ENCODE assay signal across 26 cellular contexts in the genomic region with DNA sequence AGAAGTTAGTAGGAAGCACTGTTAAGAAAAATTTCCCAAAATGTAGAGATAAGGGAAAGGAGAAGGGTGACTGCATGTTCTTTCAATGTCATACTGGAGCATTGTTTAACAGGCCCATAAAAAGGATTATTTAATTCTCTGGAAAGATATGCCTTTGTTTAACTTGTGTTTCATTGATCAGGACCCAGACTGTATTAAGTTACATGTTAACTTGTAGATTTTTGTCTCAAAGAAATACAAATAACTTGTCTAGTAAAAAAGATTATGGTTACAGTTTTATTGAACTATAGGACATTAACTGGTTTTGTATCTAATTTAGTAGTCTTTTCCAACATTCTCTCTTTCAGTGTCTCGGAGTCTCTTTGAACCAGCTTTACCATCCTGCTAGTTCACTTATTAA. TPM values are rescaled to one million over a fixed set of nuclear protein-coding genes. Genes with fewer than 3 reads are reported as not detected.
"Had no signal": no experiment of that assay in that cellular context is flagged by ENCODE, and none has a peak within 500 bp of the region (broad histone marks: within the 10 kb centered on the region; RNA-seq: fewer than 3 reads in every experiment).

No MANE protein-coding gene starts in this region.

- H3K9me3 ChIP-seq: gastrocnemius medialis, heart right ventricle, left lung, lower lobe of right lung, psoas muscle, spleen, tibial nerve, upper lobe of right lung, vagina had no signal

- H3K27ac Mint-ChIP-seq: memory B cell; stimulated activated memory B cell treated with anti-CD40 and anti-IgM and Interleukin-4, amounts not matched to agents 10 μg/mL and 1 μg/mL and 100 μg/mL, for 72 hours; stimulated activated naive CD8-positive, alpha-beta T cell treated with anti-CD3 and anti-CD28 coated beads, Interleukin-15, Interleukin-2, amounts not matched to agents 100 ng/mL and 50 ng/mL, for 24 hours had no signal

- ATAC-seq: esophagus mucosa; gastrocnemius medialis; heart right ventricle; left lung; lower lobe of right lung; psoas muscle; sciatic nerve; stimulated activated memory B cell treated with anti-CD40 and anti-IgM and Interleukin-4, amounts not matched to agents 10 μg/mL and 1 μg/mL and 100 μg/mL, for 72 hours; upper lobe of right lung had no signal

- H3K4me3 Mint-ChIP-seq: memory B cell; mesothelial cell of epicardium; nephron; stimulated activated memory B cell treated with anti-CD40 and anti-IgM and Interleukin-4, amounts not matched to agents 10 μg/mL and 1 μg/mL and 100 μg/mL, for 72 hours; stimulated activated naive CD8-positive, alpha-beta T cell treated with anti-CD3 and anti-CD28 coated beads, Interleukin-15, Interleukin-2, amounts not matched to agents 100 ng/mL and 50 ng/mL, for 24 hours had no signal

- H3K27me3 Mint-ChIP-seq: stimulated activated memory B cell treated with anti-CD40 and anti-IgM and Interleukin-4, amounts not matched to agents 10 μg/mL and 1 μg/mL and 100 μg/mL, for 72 hours; stimulated activated naive CD8-positive, alpha-beta T cell treated with anti-CD3 and anti-CD28 coated beads, Interleukin-15, Interleukin-2, amounts not matched to agents 100 ng/mL and 50 ng/mL, for 24 hours had no signal

- H3K27me3 ChIP-seq: gastrocnemius medialis, heart right ventricle, left lung, spleen, tibial nerve, upper lobe of right lung, vagina had no signal

- DNase-seq: effector CD8-positive, alpha-beta T cell; gastrocnemius medialis; heart right ventricle; islet precursor cell; left lung; lower lobe of right lung; occipital lobe; psoas muscle; retina; spleen; stimulated activated CD4-positive, alpha-beta T cell treated with anti-CD3 and anti-CD28 coated beads, Interleukin-15, amount 100 ng/mL, for 24 hours; stimulated activated CD4-positive, alpha-beta T cell treated with anti-CD3 and anti-CD28 coated beads, Interleukin-1b, Interleukin-23, amount 100 ng/mL, for 48 hours; stimulated activated CD4-positive, alpha-beta T cell treated with anti-CD3 and anti-CD28 coated beads, Interleukin-4, amount 100 ng/mL, for 24 hours; upper lobe of right lung had no signal

- H3K36me3 ChIP-seq: gastrocnemius medialis had no signal

- H3K4me1 Mint-ChIP-seq: memory B cell; stimulated activated memory B cell treated with anti-CD40 and anti-IgM and Interleukin-4, amounts not matched to agents 10 μg/mL and 1 μg/mL and 100 μg/mL, for 72 hours had no signal

- H3K4me3 ChIP-seq: coronary artery, gastrocnemius medialis, heart right ventricle, left lung, lower lobe of right lung, psoas muscle, spleen, tibial nerve, upper lobe of right lung, vagina had no signal

- H3K36me3 Mint-ChIP-seq: memory B cell; stimulated activated memory B cell treated with anti-CD40 and anti-IgM and Interleukin-4, amounts not matched to agents 10 μg/mL and 1 μg/mL and 100 μg/mL, for 72 hours had no signal

- H3K9me3 Mint-ChIP-seq: memory B cell; mesothelial cell of epicardium; nephron; stimulated activated memory B cell treated with anti-CD40 and anti-IgM and Interleukin-4, amounts not matched to agents 10 μg/mL and 1 μg/mL and 100 μg/mL, for 72 hours; stimulated activated naive CD8-positive, alpha-beta T cell treated with anti-CD3 and anti-CD28 coated beads, Interleukin-15, Interleukin-2, amounts not matched to agents 100 ng/mL and 50 ng/mL, for 24 hours had no signal

- H3K4me1 ChIP-seq: gastrocnemius medialis, parathyroid adenoma, psoas muscle, vagina had no signal

- H3K27ac ChIP-seq: coronary artery, gastrocnemius medialis, heart right ventricle, left lung, lower lobe of right lung, parathyroid adenoma, psoas muscle, spleen, upper lobe of right lung, vagina had no signal

RNA-seq across cellular contexts. Expression of gene LMOD3, which starts 49.7 kb away (rescaled TPM):
- total RNA-seq: dermis microvascular lymphatic vessel endothelial cell, esophagus mucosa, mesothelial cell of epicardium, tibial nerve, vagina had no signal
